In the genomic region with DNA sequence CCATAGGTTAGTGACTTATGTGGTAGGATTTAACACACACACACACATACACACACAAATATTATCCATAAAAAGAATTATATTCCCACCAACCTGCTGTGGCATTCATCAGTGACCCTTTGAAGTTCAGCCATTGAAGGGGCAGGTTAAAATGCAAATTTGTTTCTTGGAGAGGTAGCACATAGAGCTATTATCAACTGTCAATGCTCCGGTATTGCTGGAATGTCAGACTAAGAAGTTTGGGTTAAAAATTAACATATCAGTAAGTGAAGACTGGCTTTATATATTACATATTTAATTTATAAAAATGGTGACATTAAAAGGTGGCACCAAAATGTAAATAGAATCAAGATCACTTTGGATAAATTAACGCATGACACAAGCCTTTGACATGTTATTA, we compare ENCODE assay signal across 1 cellular context.
TF ChIP-seq lines count a peak whose summit lies in the region.

No MANE protein-coding gene starts in this region.

TF ChIP-seq in GM12891, 5 proteins besides CTCF, POLR2A, EP300 and RAD21:
- TF ChIP-seq TAF1 (IDR thresholded peaks at IDR 0.05; ENCODE audit: low read depth, low read length) = no peak
